ENCODE assay signal across 11 cellular contexts in genomic region chr4:3013839-3014350, GRCh38.
DNase-seq lines count a peak whose midpoint lies in the region; ATAC-seq lines count a peak whose summit lies in the region.
"Had no signal": no experiment of that assay in that cellular context is flagged by ENCODE, and none has a peak within 500 bp of the region (broad histone marks: within the 10 kb centered on the region; RNA-seq: fewer than 3 reads in every experiment).

No MANE protein-coding gene starts in this region.

- peak; percentile 80 for ATAC-seq in GM21723 (IDR thresholded peaks at IDR 0.05; ENCODE audit: unreplicated experiment)

- peak; percentile 10 to 33 for DNase-seq in stimulated activated CD4-positive, alpha-beta T cell treated with anti-CD3 and anti-CD28 coated beads, Interleukin-15, amount 100 ng/mL, for 48 hours (ENCODE audit: low read depth in 2 of 2)
- no peak for DNase-seq in stimulated activated CD4-positive, alpha-beta T cell treated with anti-CD3 and anti-CD28 coated beads, Interleukin-4, amount 100 ng/mL, for 1 hour
- peak; percentile 50 to 61 for DNase-seq in activated T-cell treated with anti-CD3 and anti-CD28 coated beads, Interleukin-2, amount 50 U/mL, for 48 hours
- DNase-seq in HK-2 (ENCODE audit: unreplicated experiment) (no peak), cortex of kidney (lab: John Stamatoyannopoulos, UW) (no peak), NCI-H2081 treated with DMSO at 0.1 percent for 48 hours (lab: John Stamatoyannopoulos, UW) (no peak), D341Med (ENCODE audit: low spot score) (no peak)
- DNase-seq: foreskin melanocyte, NCI-H187, SHP77 treated with DMSO at 0.1 percent for 48 hours had no signal

Comparison
In these comparisons a context has a peak if more than half of its experiments do, and no peak if none do; other contexts are left out.
1. DNase-seq: peak in stimulated activated CD4-positive, alpha-beta T cell treated with anti-CD3 and anti-CD28 coated beads, Interleukin-15, amount 100 ng/mL, for 48 hours (2 of 2) and activated T-cell treated with anti-CD3 and anti-CD28 coated beads, Interleukin-2, amount 50 U/mL, for 48 hours (2 of 2); none in stimulated activated CD4-positive, alpha-beta T cell treated with anti-CD3 and anti-CD28 coated beads, Interleukin-4, amount 100 ng/mL, for 1 hour (single experiment), HK-2 (single experiment), cortex of kidney (single experiment), NCI-H2081 treated with DMSO at 0.1 percent for 48 hours (single experiment) and D341Med (single experiment).